In genomic region chr14:22549981-22550670, GRCh38 we compare ENCODE assay signal across 8 cellular contexts. TPM values are rescaled to one million over a fixed set of nuclear protein-coding genes. Genes with fewer than 3 reads are reported as not detected.
DNase-seq lines count a peak whose midpoint lies in the region; ATAC-seq and TF ChIP-seq lines count a peak whose summit lies in the region.

No MANE protein-coding gene starts in this region.

- peak; percentile 55 to 85 (median 70) for DNase-seq in CD8-positive, alpha-beta memory T cell
- DNase-seq in activated T-cell treated with anti-CD3 and anti-CD28 coated beads, Interleukin-2, amount 50 U/mL, for 72 hours = peak; percentile 81 to 86
- no peak for DNase-seq in natural killer cell
- DNase-seq in NCI-H1436 (lab: John Stamatoyannopoulos, UW) = no peak
- no peak for DNase-seq in endodermal cell
- no peak for DNase-seq in HAP-1 (ENCODE audit: low spot score in 2 of 2)

- H3K4me1 Mint-ChIP-seq in CD8-positive, alpha-beta memory T cell = peaks cover 92 to 98% (median 97%) of the 10 kb centered on the region in 3 donors
- peaks cover 97% of the 10 kb centered on the region for H3K4me1 Mint-ChIP-seq in activated T-cell treated with anti-CD3 and anti-CD28 coated beads, Interleukin-2, amount 50 U/mL, for 72 hours (ENCODE audit: low read depth)
- H3K4me1 Mint-ChIP-seq in natural killer cell = peaks cover 54 to 66% of the 10 kb centered on the region in 2 donors
- peaks cover 38% of the 10 kb centered on the region for H3K4me1 Mint-ChIP-seq in endodermal cell

- H3K27me3 ChIP-seq in CD8-positive, alpha-beta memory T cell (ENCODE audit: insufficient read depth, low read length, poor library complexity, severe bottlenecking) = no peaks in the 10 kb centered on the region
- H3K27me3 ChIP-seq in endodermal cell (ENCODE audit: control insufficient read depth, insufficient read depth, low read length, poor library complexity, severe bottlenecking) (no peaks in the 10 kb centered on the region), HAP-1 (ENCODE audit: low read depth) (no peaks in the 10 kb centered on the region)

- H3K27ac ChIP-seq in CD8-positive, alpha-beta memory T cell (ENCODE audit: low read depth, low read length) = peak overlapping the region; percentile 55
- H3K27ac ChIP-seq in KOPT-K1 (ENCODE audit: low read depth, low read length, poor library complexity, severe bottlenecking) = peak overlapping the region; percentile 98
- H3K27ac ChIP-seq in endodermal cell (ENCODE audit: low read depth, low read length) = no peak overlapping the region

- in situ Hi-C loops in HAP-1 (cut with MboI; ENCODE audit: low sequenced_read_pairs) = loop anchor here (25.0 kb wide), 1 partner anchor 512 kb away; the partner anchor contains the start of gene CDH24

- POLR2A ChIA-PET in CD8-positive, alpha-beta memory T cell (lab: Charles Lee) = interaction anchor here (1.3 to 13.3 kb wide), 7 partner anchors 10 to 48 kb away, joined by 3 to 285 read pairs (median 12); partner anchors contain the start of gene DAD1

- ATAC-seq in GM21423 (IDR thresholded peaks at IDR 0.05; ENCODE audit: unreplicated experiment) (peak; percentile 46), natural killer cell (peak; percentile 58 to 72 (median 64))
- ATAC-seq in activated T-cell treated with anti-CD3 and anti-CD28 coated beads, Interleukin-2, amount 50 U/mL, for 72 hours (replicated peaks in 1 of 2) = peak; percentile 74 to 81

- intact Hi-C loops in natural killer cell (cut with micrococcal nuclease) = no loop called here

- no peaks in the 10 kb centered on the region for H3K9me3 Mint-ChIP-seq in CD8-positive, alpha-beta memory T cell
- no peaks in the 10 kb centered on the region for H3K9me3 Mint-ChIP-seq in activated T-cell treated with anti-CD3 and anti-CD28 coated beads, Interleukin-2, amount 50 U/mL, for 72 hours
- H3K9me3 Mint-ChIP-seq in natural killer cell (no peaks in the 10 kb centered on the region), endodermal cell (no peaks in the 10 kb centered on the region)

- peak overlapping the region; percentile 79 to 93 (median 84) for H3K4me3 Mint-ChIP-seq in CD8-positive, alpha-beta memory T cell
- H3K4me3 Mint-ChIP-seq in activated T-cell treated with anti-CD3 and anti-CD28 coated beads, Interleukin-2, amount 50 U/mL, for 72 hours = peak overlapping the region; percentile 80 to 89
- peak overlapping the region; percentile 17 for H3K4me3 Mint-ChIP-seq in natural killer cell
- H3K4me3 Mint-ChIP-seq in endodermal cell = no peak overlapping the region

- H3K27me3 Mint-ChIP-seq in CD8-positive, alpha-beta memory T cell = peaks cover 0 to 3% of the 10 kb centered on the region in 2 donors
- H3K27me3 Mint-ChIP-seq in activated T-cell treated with anti-CD3 and anti-CD28 coated beads, Interleukin-2, amount 50 U/mL, for 72 hours (ENCODE audit: low read depth) = no peaks in the 10 kb centered on the region
- H3K27me3 Mint-ChIP-seq in natural killer cell (ENCODE audit: low read depth in 2 of 2) = no peaks in the 10 kb centered on the region
- H3K27me3 Mint-ChIP-seq in endodermal cell (ENCODE audit: insufficient read depth) = no peaks in the 10 kb centered on the region

- H3K4me3 ChIP-seq in CD8-positive, alpha-beta memory T cell (ENCODE audit: low read length) = peak overlapping the region; percentile 19
- H3K4me3 ChIP-seq in endodermal cell (ENCODE audit: low read length) (no peak overlapping the region), HAP-1 (no peak overlapping the region)

- H3K4me1 ChIP-seq in CD8-positive, alpha-beta memory T cell (ENCODE audit: insufficient read depth, low read length) = peaks cover 98% of the 10 kb centered on the region
- H3K4me1 ChIP-seq in endodermal cell (ENCODE audit: control insufficient read depth, insufficient read depth, low read length) = peaks cover 20% of the 10 kb centered on the region
- H3K4me1 ChIP-seq in HAP-1 = no peaks in the 10 kb centered on the region

- CTCF ChIA-PET in CD8-positive, alpha-beta memory T cell (lab: Charles Lee) = interaction anchor here (0.5 to 13.0 kb wide), 12 partner anchors 8 to 909 kb away, joined by 3 to 338 read pairs (median 4); no protein-coding TSS in a partner anchor

- H3K9ac ChIP-seq in endodermal cell (ENCODE audit: extremely low read depth, low read length, poor library complexity, severe bottlenecking) = no peak overlapping the region

- H3K27ac Mint-ChIP-seq in CD8-positive, alpha-beta memory T cell = peak overlapping the region; percentile 96 to 100 (median 100)
- peak overlapping the region; percentile 97 for H3K27ac Mint-ChIP-seq in activated T-cell treated with anti-CD3 and anti-CD28 coated beads, Interleukin-2, amount 50 U/mL, for 72 hours
- H3K27ac Mint-ChIP-seq in natural killer cell (peak overlapping the region; percentile 98 to 100), endodermal cell (no peak overlapping the region)

- no peak for TF ChIP-seq CTCF in natural killer cell (IDR thresholded peaks at IDR 0.05)
- TF ChIP-seq CTCF in endodermal cell (conservative IDR thresholded peaks at IDR 0.05) = no peak

- peaks cover 60 to 85% (median 63%) of the 10 kb centered on the region in 3 donors for H3K36me3 Mint-ChIP-seq in CD8-positive, alpha-beta memory T cell
- H3K36me3 Mint-ChIP-seq in activated T-cell treated with anti-CD3 and anti-CD28 coated beads, Interleukin-2, amount 50 U/mL, for 72 hours (ENCODE audit: insufficient read depth in 2 of 2) = peaks cover 33 to 51% of the 10 kb centered on the region in 2 donors
- H3K36me3 Mint-ChIP-seq in natural killer cell = peaks cover 9% of the 10 kb centered on the region
- H3K36me3 Mint-ChIP-seq in endodermal cell (ENCODE audit: low read depth) = no peaks in the 10 kb centered on the region

- peaks cover 70% of the 10 kb centered on the region for H3K36me3 ChIP-seq in CD8-positive, alpha-beta memory T cell (ENCODE audit: insufficient read depth, low read length)
- no peaks in the 10 kb centered on the region for H3K36me3 ChIP-seq in KOPT-K1 (ENCODE audit: insufficient read depth, low read length)
- H3K36me3 ChIP-seq in endodermal cell (ENCODE audit: control insufficient read depth, insufficient read depth, low read length) = no peaks in the 10 kb centered on the region
- H3K36me3 ChIP-seq in HAP-1 (replicated peaks) = no peaks in the 10 kb centered on the region

- WGBS in endodermal cell (ENCODE audit: insufficient coverage in 1 of 2, insufficient read length in 1 of 2), 2 experiments = 47 to 75% methylated on average over 6 to 11 of the region's 11 CpGs

- no peaks in the 10 kb centered on the region for H3K9me3 ChIP-seq in CD8-positive, alpha-beta memory T cell (ENCODE audit: low read length)
- H3K9me3 ChIP-seq in KOPT-K1 (ENCODE audit: insufficient read depth, low read length, poor library complexity, severe bottlenecking) (no peaks in the 10 kb centered on the region), endodermal cell (ENCODE audit: control insufficient read depth, low read length) (no peaks in the 10 kb centered on the region), HAP-1 (no peaks in the 10 kb centered on the region)

RNA-seq across cellular contexts. Expression of gene DAD1, which starts 38.9 kb away (rescaled TPM):
- total RNA-seq in CD8-positive, alpha-beta memory T cell = 100 to 1,000 TPM; 329 to 353 TPM
- polyA plus RNA-seq in CD8-positive, alpha-beta memory T cell = 622 TPM
- total RNA-seq in activated T-cell treated with anti-CD3 and anti-CD28 coated beads, Interleukin-2, amount 50 U/mL, for 72 hours = 100 to 1,000 TPM; 165 to 188 TPM
- 10 to 100 TPM; 79.5 to 97.9 (median 92.8) TPM for total RNA-seq in natural killer cell
- 100 to 1,000 TPM; 176 to 193 TPM for total RNA-seq in endodermal cell
- 241 TPM for polyA plus RNA-seq in endodermal cell (2013, experiment 1 of 2)
- 234 TPM for polyA plus RNA-seq in endodermal cell (2013, experiment 2 of 2)

RNA-seq across cellular contexts. Expression of gene ABHD4, which starts 48.0 kb away (rescaled TPM):
- total RNA-seq in CD8-positive, alpha-beta memory T cell = 10 to 100 TPM in 1 of 2 experiments, 1 to 10 TPM in 1; 8.4 to 11.4 TPM
- polyA plus RNA-seq in CD8-positive, alpha-beta memory T cell = 13.7 TPM
- 10 to 100 TPM; 18.8 to 21.9 TPM for total RNA-seq in activated T-cell treated with anti-CD3 and anti-CD28 coated beads, Interleukin-2, amount 50 U/mL, for 72 hours
- total RNA-seq in natural killer cell (10 to 100 TPM; 29.7 to 39.3 (median 30.2) TPM), endodermal cell (10 to 100 TPM; 68.3 to 77.7 TPM)
- polyA plus RNA-seq in endodermal cell (2013, experiment 1 of 2) = 18.7 TPM
- polyA plus RNA-seq in endodermal cell (2013, experiment 2 of 2) = 15.9 TPM

Comparison
In these comparisons a context has a peak if more than half of its experiments do, and no peak if none do; other contexts are left out.
1. DNase-seq: peak in CD8-positive, alpha-beta memory T cell (5 of 5) and activated T-cell treated with anti-CD3 and anti-CD28 coated beads, Interleukin-2, amount 50 U/mL, for 72 hours (2 of 2); none in natural killer cell (single experiment), NCI-H1436 (single experiment), endodermal cell (single experiment) and HAP-1 (0 of 2).
2. Peak in every context shown above with its lines, with median percentiles within 50 percentile points of each other: ATAC-seq.